33 cellular contexts compared by ENCODE assay signal in the genomic region with DNA sequence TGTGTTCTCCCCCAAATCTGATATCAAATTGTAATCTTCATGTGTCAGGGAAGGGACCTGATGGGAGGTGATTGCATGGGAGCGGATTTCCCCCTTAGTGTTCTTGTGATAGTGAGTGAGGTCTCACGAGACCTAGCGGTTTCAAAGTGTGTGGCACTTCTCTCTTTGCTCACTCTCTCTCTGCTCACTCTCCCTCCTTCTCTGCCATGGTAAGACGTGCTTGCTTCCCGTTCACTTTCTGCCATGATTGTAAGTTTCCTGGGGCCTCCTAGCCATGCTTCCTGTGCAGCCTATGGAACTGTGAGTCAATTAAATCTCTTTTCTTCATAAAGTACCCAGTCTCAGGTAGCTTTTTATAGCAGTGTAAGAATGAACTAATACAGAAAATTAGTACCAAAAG. TPM values are rescaled to one million over a fixed set of nuclear protein-coding genes. Genes with fewer than 3 reads are reported as not detected.
DNase-seq lines count a peak whose midpoint lies in the region; ATAC-seq, FAIRE-seq and TF ChIP-seq lines count a peak whose summit lies in the region.
"Had no signal": no experiment of that assay in that cellular context is flagged by ENCODE, and none has a peak within 500 bp of the region (broad histone marks: within the 10 kb centered on the region; RNA-seq: fewer than 3 reads in every experiment).

No MANE protein-coding gene starts in this region.

- SMC1A ChIA-PET in GM12878 (lab: Charles Lee; ENCODE audit: uncharacterized antibody, unreplicated experiment): interaction anchor here (0.9 kb wide), 1 partner anchor 111 kb away, joined by 3 read pairs; no protein-coding TSS in a partner anchor

- no peak for TF ChIP-seq EP300 in GM12878 (IDR thresholded peaks at IDR 0.05; ENCODE audit: borderline replicate concordance in 1 of 2, control insufficient read depth in 1 of 2, low read depth in 2 of 2, low read length in 2 of 2)

- no peak overlapping the region for H3K27ac ChIP-seq in GM12878 (ENCODE audit: control insufficient read depth, insufficient read depth)
- H3K27ac ChIP-seq: adrenal gland, brain microvascular endothelial cell, epithelial cell of prostate, GM23248, heart left ventricle, neural progenitor cell, right lobe of liver, SK-N-MC had no signal

- H3K9me3 ChIP-seq in GM12878 (replicated peaks; ENCODE audit: control insufficient read depth, insufficient read depth, low read length): no peaks in the 10 kb centered on the region; the same call in 1 of the 3 replicates
- H3K9me3 ChIP-seq: adrenal gland, BE2C, heart left ventricle, right lobe of liver had no signal

- peak; percentile 53 for ATAC-seq in HG02981 (IDR thresholded peaks at IDR 0.05; ENCODE audit: unreplicated experiment)
- ATAC-seq in GM12878: peak; percentile 86
- ATAC-seq: activated T-cell treated with anti-CD3 and anti-CD28 coated beads, Interleukin-2, amount 50 U/mL, for 4 hours; heart left ventricle; K562; right lobe of liver; stimulated activated naive CD8-positive, alpha-beta T cell treated with anti-CD3 and anti-CD28 coated beads, Interleukin-15, Interleukin-2, amounts not matched to agents 100 U/mL and 50 U/mL, for 24 hours had no signal

- no peaks in the 10 kb centered on the region for H3K27me3 ChIP-seq in GM12878 (replicated peaks in 1 of 2; ENCODE audit: control insufficient read depth in 2 of 2, insufficient read depth in 2 of 2, low read length in 1 of 2)
- H3K27me3 ChIP-seq: adrenal gland, brain microvascular endothelial cell, heart left ventricle, neural progenitor cell, right lobe of liver had no signal

- DNase-seq in GM12878 (ENCODE audit: low read depth, low spot score) (peak; percentile 72), inferior parietal cortex (ENCODE audit: extremely low spot score) (no peak), NCI-H187 (lab: John Stamatoyannopoulos, UW) (no peak)
- DNase-seq in NK-92 treated with Interleukin-12 subunit alpha and Interleukin-12 subunit beta, amount 100 ng/mL, for 24 hours (lab: John Stamatoyannopoulos, UW): no peak
- no peak for DNase-seq in activated CD4-positive, CD25-positive, alpha-beta regulatory T cell (lab: John Stamatoyannopoulos, UW)
- DNase-seq: activated CD4-positive, alpha-beta T cell treated with anti-CD3 and anti-CD28 coated beads, Interleukin-2, amount 10 ng/mL, durations not matched to agents 24 days and 14 days; activated T-cell treated with anti-CD3 and anti-CD28 coated beads, Interleukin-2, amount 50 U/mL, for 4 hours; adrenal gland; BE2C; brain microvascular endothelial cell; COR-L47; DMS79 treated with DMSO at 0.1 percent for 48 hours; GM23248; heart left ventricle; MM.1S; NCI-H1436; NCI-H510A treated with DMSO at 0.1 percent for 48 hours; posterior cingulate gyrus; right lobe of liver; stimulated activated naive CD8-positive, alpha-beta T cell treated with anti-CD3 and anti-CD28 coated beads, Interleukin-15, Interleukin-2, amounts not matched to agents 100 U/mL and 50 U/mL, for 24 hours had no signal

- H3K4me2 ChIP-seq in GM12878 (ENCODE audit: control insufficient read depth, insufficient read depth): peak overlapping the region; percentile 28; the same call in 1 of the 2 replicates
- H3K4me2 ChIP-seq: neural progenitor cell had no signal

- no peaks in the 10 kb centered on the region for H3K36me3 ChIP-seq in GM12878 (ENCODE audit: control insufficient read depth in 2 of 2, insufficient read depth in 2 of 2, low read length in 1 of 2)
- H3K36me3 ChIP-seq: adrenal gland, BE2C, brain microvascular endothelial cell, heart left ventricle, neural progenitor cell, right lobe of liver had no signal

- no peak for TF ChIP-seq CTCF in GM12875 (IDR thresholded peaks at IDR 0.05; ENCODE audit: borderline replicate concordance, insufficient read depth, low read depth, low read length)
- TF ChIP-seq CTCF in GM12878 (IDR thresholded peaks at IDR 0.05 in 2 of 3, conservative IDR thresholded peaks at IDR 0.05 in 1 of 3; ENCODE audit: control insufficient read depth in 2 of 3, extremely low read depth in 1 of 3, insufficient read depth in 1 of 3, low read depth in 3 of 3, low read length in 3 of 3): no peak

- H2AFZ ChIP-seq in GM12878 (ENCODE audit: control insufficient read depth, low read depth, low read length): peak overlapping the region; percentile 39
- H2AFZ ChIP-seq: GM23248, neural progenitor cell had no signal

- WGBS in GM12878 (ENCODE audit: insufficient coverage, insufficient replicate concordance, low lambda C conversion rate, missing lambda C conversion rate): 2% methylated on average over 5 of the region's 5 CpGs

- POLR2A ChIA-PET in GM12878 (lab: Charles Lee): no interaction called here

- no peaks in the 10 kb centered on the region for H3K4me1 ChIP-seq in GM12878 (ENCODE audit: control insufficient read depth, insufficient read depth, low read length)
- H3K4me1 ChIP-seq: adrenal gland, BE2C, heart left ventricle, neural progenitor cell, right lobe of liver had no signal

- CTCF ChIA-PET in GM12878 (lab: Yijun Ruan, JAX): interaction anchor here (1.4 to 2.5 kb wide), 2 partner anchors 45 to 339 kb away, joined by 4 to 8 read pairs; no protein-coding TSS in a partner anchor

- FAIRE-seq in GM12878 (lab: Jason Lieb, UNC): no peak
- FAIRE-seq: K562 had no signal

- H3K9ac ChIP-seq in GM12878 (ENCODE audit: control insufficient read depth, insufficient read depth, low read length): no peak overlapping the region; the same call in 1 of the 2 replicates
- H3K9ac ChIP-seq: GM23248, neural progenitor cell had no signal

- in situ Hi-C loops in GM12878 (cut with MboI): no loop called here

- intact Hi-C loops in GM12878 (cut with micrococcal nuclease; ENCODE audit: unreplicated experiment): loop anchor here (5.0 to 10.0 kb wide), 3 partner anchors 94 to 361 kb away; a partner anchor contains a TSS

- no peaks in the 10 kb centered on the region for H4K20me1 ChIP-seq in GM12878 (ENCODE audit: control insufficient read depth, insufficient read depth)

- BruUV-seq in GM12878 (replicated peaks; lab: Mats Ljungman, UMichigan): no TSS peak

- H3K79me2 ChIP-seq in GM12878 (ENCODE audit: control insufficient read depth, insufficient read depth, low read length): no peaks in the 10 kb centered on the region

- TF ChIP-seq RAD21 in GM12878 (IDR thresholded peaks at IDR 0.05; ENCODE audit: insufficient read depth, low read depth, low read length): no peak

- RAD21 ChIA-PET in GM12878 (lab: Charles Lee; ENCODE audit: unreplicated experiment): interaction anchor here (1.3 kb wide), 1 partner anchor 8 kb away, joined by 4 read pairs; no protein-coding TSS in a partner anchor

- H3K4me3 ChIP-seq in GM12875 (ENCODE audit: low read depth, low read length): peak overlapping the region; percentile 10
- no peak overlapping the region for H3K4me3 ChIP-seq in GM12878
- H3K4me3 ChIP-seq: adrenal gland, GM23248, heart left ventricle, K562, neural progenitor cell, right lobe of liver, SK-N-MC had no signal

- TF ChIP-seq POLR2A in GM19099 (IDR thresholded peaks at IDR 0.05; ENCODE audit: extremely low read depth, insufficient read length, low read depth) (peak; percentile 28), GM12878 (IDR thresholded peaks at IDR 0.05; ENCODE audit: low read depth, low read length) (no peak)

TF ChIP-seq in GM12878, 131 proteins besides CTCF, POLR2A, EP300 and RAD21 (continues in another document):
- peak; percentile 62; the same call in 1 of the 2 replicates for TF ChIP-seq MTA2 (IDR thresholded peaks at IDR 0.05; ENCODE audit: low read depth)

RNA-seq across cellular contexts. Expression of a gene that starts 30.6 kb away (rescaled TPM):
- 359 and 426 TPM in 2 replicates for total RNA-seq in GM12878 (2013; cell fraction: nucleolus; rRNA removed)
- total RNA-seq in GM12878 (2014; rRNA removed) (not detected in 2 replicates), GM12878 (2014; rRNA removed; fragmentation: Illumina TruSeq; extraction: Trizol) (not detected in 2 replicates), GM12878 (2021) (not detected in 2 replicates)
- not detected for polyA plus RNA-seq in GM12878 (2011; ENCODE audit: low read depth)
- polyA plus RNA-seq in GM12878 (2011; rRNA removed) (1.2 and 1.8 TPM in 2 replicates), GM12878 (2014; fragmentation: Illumina TruSeq; extraction: Trizol) (not detected in 2 replicates), GM12878 (2014; fragmentation: Nextera tagmentation; extraction: Ambion mirVana) (not detected), GM12878 (2014; rRNA removed) (not detected in 2 replicates), GM12878 (2016; fragmentation: Nextera tagmentation; extraction: Ambion mirVana) (not detected)
- polyA plus RNA-seq in GM12878 (2011; cell fraction: cytosol; rRNA removed): 0.15 and 0.24 TPM in 2 replicates
- polyA plus RNA-seq in GM12878 (2011; cell fraction: nucleus; rRNA removed): 4.2 and 6.8 TPM in 2 replicates
- not detected in 2 replicates for polyA plus RNA-seq in GM12878 (2012)
- polyA minus RNA-seq in GM12878 (2011; rRNA and poly(A)+ RNA removed): 32.3 and 35.9 TPM in 2 replicates
- polyA minus RNA-seq in GM12878 (2011; cell fraction: cytosol; rRNA and poly(A)+ RNA removed): not detected in 2 replicates
- polyA minus RNA-seq in GM12878 (2011; cell fraction: nucleus; rRNA and poly(A)+ RNA removed): 86.8 and 89.5 TPM in 2 replicates
- total RNA-seq: activated CD4-positive, alpha-beta T cell treated with anti-CD3 and anti-CD28 coated beads, Interleukin-2, amount 10 ng/mL, durations not matched to agents 24 days and 14 days; activated T-cell treated with anti-CD3 and anti-CD28 coated beads, Interleukin-2, amount 50 U/mL, for 4 hours; adrenal gland; chondrocyte; GM23248; heart left ventricle; HT1080; K562; lung microvascular endothelial cell; right lobe of liver; RPMI7951; T-helper 2 cell treated with Interferon-gamma antibody and Interleukin-4, amounts not matched to agents 100 ng/mL and 5 ng/mL, for 36 hours had no signal
- polyA plus RNA-seq: adrenal gland, GM23248, heart left ventricle, thymus had no signal

RNA-seq across cellular contexts. Expression of a gene that starts 48.8 kb away (rescaled TPM):
- 312 and 314 TPM in 2 replicates for total RNA-seq in GM12878 (2013; cell fraction: nucleolus; rRNA removed)
- total RNA-seq in GM12878 (2014; rRNA removed) (not detected in 2 replicates), GM12878 (2014; rRNA removed; fragmentation: Illumina TruSeq; extraction: Trizol) (not detected in 2 replicates), GM12878 (2021) (not detected in 2 replicates)
- not detected for polyA plus RNA-seq in GM12878 (2011; ENCODE audit: low read depth)
- polyA plus RNA-seq in GM12878 (2011; rRNA removed) (1.7 and 3.7 TPM in 2 replicates), GM12878 (2014; fragmentation: Illumina TruSeq; extraction: Trizol) (not detected in 2 replicates), GM12878 (2014; fragmentation: Nextera tagmentation; extraction: Ambion mirVana) (not detected), GM12878 (2014; rRNA removed) (not detected in 2 replicates), GM12878 (2016; fragmentation: Nextera tagmentation; extraction: Ambion mirVana) (not detected)
- polyA plus RNA-seq in GM12878 (2011; cell fraction: cytosol; rRNA removed): 0.08 and 0.13 TPM in 2 replicates
- polyA plus RNA-seq in GM12878 (2011; cell fraction: nucleus; rRNA removed): 7.3 and 7.9 TPM in 2 replicates
- not detected in 2 replicates for polyA plus RNA-seq in GM12878 (2012)
- 28.1 and 30.7 TPM in 2 replicates for polyA minus RNA-seq in GM12878 (2011; rRNA and poly(A)+ RNA removed)
- not detected in 2 replicates for polyA minus RNA-seq in GM12878 (2011; cell fraction: cytosol; rRNA and poly(A)+ RNA removed)
- polyA minus RNA-seq in GM12878 (2011; cell fraction: nucleus; rRNA and poly(A)+ RNA removed): 52.8 and 64.2 TPM in 2 replicates
- total RNA-seq: activated CD4-positive, alpha-beta T cell treated with anti-CD3 and anti-CD28 coated beads, Interleukin-2, amount 10 ng/mL, durations not matched to agents 24 days and 14 days; activated T-cell treated with anti-CD3 and anti-CD28 coated beads, Interleukin-2, amount 50 U/mL, for 4 hours; adrenal gland; chondrocyte; GM23248; heart left ventricle; HT1080; K562; lung microvascular endothelial cell; right lobe of liver; RPMI7951; T-helper 2 cell treated with Interferon-gamma antibody and Interleukin-4, amounts not matched to agents 100 ng/mL and 5 ng/mL, for 36 hours had no signal
- polyA plus RNA-seq: adrenal gland, GM23248, heart left ventricle, K562, thymus had no signal
